Comparison of ENCODE assay signal across 29 cellular contexts in the genomic region with DNA sequence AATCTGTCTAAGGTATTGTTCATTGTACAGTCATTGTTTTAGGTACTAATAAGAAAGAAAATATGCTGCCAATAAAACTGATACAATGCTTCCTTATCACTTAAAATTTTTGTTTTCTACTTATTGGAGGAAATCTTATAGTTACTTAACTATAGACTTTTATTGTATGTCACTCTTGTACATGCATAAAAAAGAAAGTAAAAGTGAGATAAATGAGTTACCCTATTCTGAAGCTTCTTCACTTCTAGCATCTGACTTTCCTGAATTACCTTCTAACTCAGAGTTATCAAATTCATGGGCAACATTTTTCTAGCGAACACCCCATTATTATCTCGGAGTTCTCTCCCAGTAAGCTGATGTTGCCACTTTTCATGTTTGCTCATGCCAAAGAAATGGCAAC.
"Had no signal": no experiment of that assay in that cellular context is flagged by ENCODE, and none has a peak within 500 bp of the region (broad histone marks: within the 10 kb centered on the region; RNA-seq: fewer than 3 reads in every experiment).

No MANE protein-coding gene starts in this region.

- H3K27me3 ChIP-seq: ascending aorta, breast epithelium, cardiac muscle cell, colonic mucosa, esophagus squamous epithelium, gastroesophageal sphincter, heart right ventricle had no signal

- ATAC-seq: activated CD4-positive, alpha-beta T cell treated with anti-CD3 and anti-CD28 coated beads for 36 hours; activated CD8-positive, alpha-beta memory T cell treated with anti-CD3 and anti-CD28 coated beads, Interleukin-2, amount 10 ng/mL, durations not matched to agents 7 days and 5 days; activated CD8-positive, alpha-beta T cell treated with anti-CD3 and anti-CD28 coated beads, Interleukin-2, amount 10 ng/mL, durations not matched to agents 7 days and 5 days; activated naive CD4-positive, alpha-beta T cell treated with anti-CD3 and anti-CD28 coated beads, Interleukin-2, amount 50 U/mL, for 72 hours; gastroesophageal sphincter; heart right ventricle had no signal

- H3K9me3 ChIP-seq: ascending aorta, breast epithelium, colonic mucosa, esophagus squamous epithelium, gastroesophageal sphincter had no signal

- H3K4me3 ChIP-seq: ascending aorta, breast epithelium, cardiac muscle cell, colonic mucosa, esophagus squamous epithelium, gastroesophageal sphincter, heart right ventricle had no signal

- DNase-seq: activated CD4-positive, alpha-beta memory T cell treated with anti-CD3 and anti-CD28 coated beads for 36 hours; activated CD4-positive, alpha-beta T cell treated with anti-CD3 and anti-CD28 coated beads for 36 hours; activated CD4-positive, alpha-beta T cell treated with anti-CD3 and anti-CD28 coated beads, Interleukin-2, amount 10 ng/mL, durations not matched to agents 24 days and 14 days; activated CD4-positive, CD25-positive, alpha-beta regulatory T cell; activated CD4-positive, CD25-positive, alpha-beta regulatory T cell treated with anti-CD3 and anti-CD28 coated beads, Interleukin-2, amount 50 U/mL, for 72 hours; activated CD8-positive, alpha-beta memory T cell treated with anti-CD3 and anti-CD28 coated beads, Interleukin-2, amount 10 ng/mL, durations not matched to agents 7 days and 5 days; activated CD8-positive, alpha-beta memory T cell treated with anti-CD3 and anti-CD28 coated beads, Interleukin-2, amount 50 U/mL, for 4 hours; activated CD8-positive, alpha-beta T cell treated with anti-CD3 and anti-CD28 coated beads, Interleukin-2, amount 10 ng/mL, durations not matched to agents 7 days and 5 days; activated gamma-delta T cell; activated naive CD4-positive, alpha-beta T cell; activated naive CD4-positive, alpha-beta T cell treated with anti-CD3 and anti-CD28 coated beads, Interleukin-2, amount 10 ng/mL, durations not matched to agents 7 days and 5 days; activated naive CD8-positive, alpha-beta T cell treated with anti-CD3 and anti-CD28 coated beads, Interleukin-2, amount 10 ng/mL, durations not matched to agents 7 days and 5 days; activated T-cell treated with anti-CD3 and anti-CD28 coated beads, Interleukin-2, amount 50 U/mL, for 1 hour; activated T-cell treated with anti-CD3 and anti-CD28 coated beads, Interleukin-2, amount 50 U/mL, for 48 hours; central memory CD4-positive, alpha-beta T cell; cerebellar nuclear complex; colonic mucosa; effector CD8-positive, alpha-beta T cell; esophagus squamous epithelium; foreskin melanocyte; heart right ventricle; hippocampal formation; T1000 had no signal

- H3K27ac ChIP-seq: ascending aorta, breast epithelium, cardiac muscle cell, colonic mucosa, epithelial cell of prostate, esophagus squamous epithelium, gastroesophageal sphincter, heart right ventricle had no signal

- H3K36me3 ChIP-seq: ascending aorta, breast epithelium, cardiac muscle cell, colonic mucosa, esophagus squamous epithelium, gastroesophageal sphincter, heart right ventricle had no signal

- H3K4me1 ChIP-seq: ascending aorta, breast epithelium, esophagus squamous epithelium, gastroesophageal sphincter, heart right ventricle had no signal
